Comparison of ENCODE assay signal across 17 cellular contexts in genomic region chr5:1028481-1029269, GRCh38. TPM values are rescaled to one million over a fixed set of nuclear protein-coding genes. Genes with fewer than 3 reads are reported as not detected.
"Had no signal": no experiment of that assay in that cellular context is flagged by ENCODE, and none has a peak within 500 bp of the region (broad histone marks: within the 10 kb centered on the region; RNA-seq: fewer than 3 reads in every experiment).

No MANE protein-coding gene starts in this region.

- H3K4me1 Mint-ChIP-seq: activated B cell treated with CpG ODN at 0.5 μM for 24 hours; activated CD4-positive, alpha-beta T cell treated with anti-CD3 and anti-CD28 coated beads, Interleukin-2, amount 10 ng/mL, durations not matched to agents 24 days and 14 days; natural killer cell had no signal

- H3K4me3 Mint-ChIP-seq: activated B cell treated with CpG ODN at 0.5 μM for 24 hours; activated CD4-positive, alpha-beta T cell treated with anti-CD3 and anti-CD28 coated beads, Interleukin-2, amount 10 ng/mL, durations not matched to agents 24 days and 14 days; natural killer cell; T-helper 1 cell treated with Interleukin-12 subunit alpha and Interleukin-12 subunit beta and Interleukin-4 antibody, amounts not matched to agents 30 μg/mL and 1 μg/mL, for 36 hours had no signal

- H3K36me3 Mint-ChIP-seq: natural killer cell had no signal

- H3K27ac Mint-ChIP-seq: activated B cell treated with CpG ODN at 0.5 μM for 24 hours; activated CD4-positive, alpha-beta T cell treated with anti-CD3 and anti-CD28 coated beads, Interleukin-2, amount 10 ng/mL, durations not matched to agents 24 days and 14 days; activated T-helper 2 cell treated with anti-CD3 and anti-CD28 coated beads, Interferon-gamma antibody, Interleukin-2, Interleukin-4, amounts not matched to agents 10 μg/mL and 5 μg/mL and 100 μg/mL, durations not matched to agents 14 hours and 24 hours and 36 hours; natural killer cell; T-helper 1 cell treated with Interleukin-12 subunit alpha and Interleukin-12 subunit beta and Interleukin-4 antibody, amounts not matched to agents 30 μg/mL and 1 μg/mL, for 36 hours had no signal

- DNase-seq: activated B cell treated with CpG ODN at 0.5 μM for 24 hours; activated CD4-positive, alpha-beta T cell treated with anti-CD3 and anti-CD28 coated beads, Interleukin-2, amount 10 ng/mL, durations not matched to agents 24 days and 14 days; activated CD8-positive, alpha-beta memory T cell treated with anti-CD3 and anti-CD28 coated beads for 24 hours; activated naive CD4-positive, alpha-beta T cell treated with anti-CD3 and anti-CD28 coated beads, Interleukin-2, amount 50 U/mL, for 16 hours; activated T-cell treated with anti-CD3 and anti-CD28 coated beads for 4 hours; central memory CD4-positive, alpha-beta T cell; effector memory CD4-positive, alpha-beta T cell; natural killer cell; stimulated activated CD4-positive, alpha-beta T cell treated with anti-CD3 and anti-CD28 coated beads, Interleukin-15, amount 100 ng/mL, for 24 hours; stimulated activated CD4-positive, alpha-beta T cell treated with anti-CD3 and anti-CD28 coated beads, Interleukin-4, amount 100 ng/mL, for 24 hours had no signal

- H3K9me3 ChIP-seq: adrenal gland, tibial nerve had no signal

- ATAC-seq: natural killer cell had no signal

- FAIRE-seq: frontal cortex had no signal

- H3K36me3 ChIP-seq: adrenal gland, tibial nerve had no signal

- H3K4me3 ChIP-seq: adrenal gland, SK-N-MC, tibial nerve had no signal

- H3K27me3 Mint-ChIP-seq: activated CD4-positive, alpha-beta T cell treated with anti-CD3 and anti-CD28 coated beads, Interleukin-2, amount 10 ng/mL, durations not matched to agents 24 days and 14 days had no signal

- H3K27me3 ChIP-seq: adrenal gland had no signal

- H3K9me3 Mint-ChIP-seq: activated B cell treated with CpG ODN at 0.5 μM for 24 hours; activated CD4-positive, alpha-beta T cell treated with anti-CD3 and anti-CD28 coated beads, Interleukin-2, amount 10 ng/mL, durations not matched to agents 24 days and 14 days; activated T-helper 2 cell treated with anti-CD3 and anti-CD28 coated beads, Interferon-gamma antibody, Interleukin-2, Interleukin-4, amounts not matched to agents 10 μg/mL and 5 μg/mL and 100 μg/mL, durations not matched to agents 14 hours and 24 hours and 36 hours; natural killer cell; T-helper 1 cell treated with Interleukin-12 subunit alpha and Interleukin-12 subunit beta and Interleukin-4 antibody, amounts not matched to agents 30 μg/mL and 1 μg/mL, for 36 hours had no signal

- H3K4me1 ChIP-seq: adrenal gland, tibial nerve had no signal

- H3K27ac ChIP-seq: adrenal gland, SK-N-MC, tibial nerve had no signal

RNA-seq across cellular contexts. Expression of gene NKD2, which starts 20.1 kb away (rescaled TPM):
- total RNA-seq: natural killer cell had no signal
- polyA plus RNA-seq: fibroblast of lung had no signal
